26 cellular contexts compared by ENCODE assay signal in the genomic region with DNA sequence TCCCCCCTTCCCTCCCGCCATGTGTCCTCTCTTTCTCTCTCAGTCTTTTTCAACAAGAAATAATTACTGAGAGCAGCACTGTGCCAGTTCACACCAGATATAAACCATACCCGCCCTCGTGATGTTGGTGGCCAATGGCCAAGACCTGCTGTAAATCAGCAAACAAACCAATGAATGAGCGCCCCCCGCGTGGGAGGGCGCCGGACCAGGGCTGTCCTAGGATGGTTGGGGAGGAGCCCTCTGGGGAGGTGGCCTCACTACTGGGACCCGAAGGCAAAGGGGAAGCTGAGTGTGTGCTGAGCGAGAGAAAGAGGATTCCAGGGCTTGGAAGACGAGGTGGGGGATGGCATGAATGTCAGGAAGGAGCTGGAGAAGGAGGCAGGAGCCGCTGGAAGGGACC. TPM values are rescaled to one million over a fixed set of nuclear protein-coding genes. Genes with fewer than 3 reads are reported as not detected.
DNase-seq lines count a peak whose midpoint lies in the region; ATAC-seq, FAIRE-seq and TF ChIP-seq lines count a peak whose summit lies in the region.
"Had no signal": no experiment of that assay in that cellular context is flagged by ENCODE, and none has a peak within 500 bp of the region (broad histone marks: within the 10 kb centered on the region; RNA-seq: fewer than 3 reads in every experiment).

No MANE protein-coding gene starts in this region.

- peaks cover 17% of the 10 kb centered on the region for H3K27me3 Mint-ChIP-seq in activated naive CD8-positive, alpha-beta T cell treated with anti-CD3 and anti-CD28 coated beads, Interleukin-2, amount 50 U/mL, for 24 hours

- no peak overlapping the region for H3K4me2 ChIP-seq in K562 (ENCODE audit: insufficient read depth, low read length)

- H3K27ac ChIP-seq in K562 (ENCODE audit: extremely low read depth, low read depth, low read length): no peak overlapping the region
- H3K27ac ChIP-seq: 22Rv1, psoas muscle, spleen had no signal

- BruUV-seq in K562 (replicated peaks; lab: Mats Ljungman, UMichigan): no TSS peak

- H3K79me2 ChIP-seq in K562 (ENCODE audit: control insufficient read depth, insufficient read depth, low read length): no peaks in the 10 kb centered on the region

- peak; percentile 35 for DNase-seq in DMS 273 (lab: John Stamatoyannopoulos, UW; ENCODE audit: unreplicated experiment)
- no peak for DNase-seq in DMS 273 treated with DMSO at 0.1 percent for 48 hours (lab: John Stamatoyannopoulos, UW)
- DNase-seq in NCI-H2081 treated with DMSO at 0.1 percent for 48 hours (lab: John Stamatoyannopoulos, UW): peak; percentile 51
- DNase-seq in K562 (ENCODE audit: extremely low read depth in 1 of 4, low spot score in 3 of 4): no peak
- peak; percentile 24 for DNase-seq in renal cortical epithelial cell (ENCODE audit: low read depth)
- no peak for DNase-seq in activated naive CD8-positive, alpha-beta T cell treated with anti-CD3 and anti-CD28 coated beads, Interleukin-2, amount 50 U/mL, for 24 hours
- no peak for DNase-seq in effector CD4-positive, alpha-beta T cell
- no peak for DNase-seq in DMS114 treated with DMSO at 0.1 percent for 48 hours (lab: John Stamatoyannopoulos, UW; ENCODE audit: unreplicated experiment)
- DNase-seq: activated CD4-positive, alpha-beta T cell treated with anti-CD3 and anti-CD28 coated beads for 48 hours; activated naive CD8-positive, alpha-beta T cell treated with anti-CD3 and anti-CD28 coated beads for 36 hours; AML-193; NCI-H1436 treated with DMSO at 0.1 percent for 48 hours; NCI-H510A; spleen; stimulated activated CD4-positive, alpha-beta T cell treated with anti-CD3 and anti-CD28 coated beads, Interleukin-4, amount 100 ng/mL, for 4 hours had no signal

- TF ChIP-seq CTCF in K562 (IDR thresholded peaks at IDR 0.05 in 2 of 3, conservative IDR thresholded peaks at IDR 0.05 in 1 of 3; ENCODE audit: insufficient read depth in 2 of 3, low read depth in 1 of 3, low read length in 3 of 3): no peak

- POLR2A ChIA-PET in K562 (lab: Yijun Ruan, JAX): interaction anchor here (1.0 to 1.1 kb wide), 2 partner anchors 18 to 29 kb away, joined by 3 read pairs; no protein-coding TSS in a partner anchor

- ATAC-seq in K562: peak; percentile 28; the same call in 1 of the 3 replicates
- no peak for ATAC-seq in activated naive CD8-positive, alpha-beta T cell treated with anti-CD3 and anti-CD28 coated beads, Interleukin-2, amount 50 U/mL, for 24 hours
- ATAC-seq: HepG2, left lobe of liver, psoas muscle, Right ventricle myocardium inferior had no signal

- TF ChIP-seq EP300 in K562 (IDR thresholded peaks at IDR 0.05; ENCODE audit: low read length): no peak

- H3K27me3 ChIP-seq in K562 (ENCODE audit: control insufficient read depth in 2 of 2, insufficient read depth in 2 of 2, low read length in 2 of 2): peaks cover 20 to 33% of the 10 kb centered on the region in 2 experiments; a peak in 3 of 5 replicates

- WGBS in K562 (ENCODE audit: insufficient coverage, low coverage, missing lambda C conversion rate): under 1% methylated on average over 12 of the region's 12 CpGs

- H3K4me1 ChIP-seq in K562 (replicated peaks in 1 of 2; ENCODE audit: control insufficient read depth in 2 of 2, insufficient read depth in 2 of 2, low read length in 2 of 2): no peaks in the 10 kb centered on the region
- H3K4me1 ChIP-seq: psoas muscle, spleen had no signal

- H3K27ac Mint-ChIP-seq in activated naive CD8-positive, alpha-beta T cell treated with anti-CD3 and anti-CD28 coated beads, Interleukin-2, amount 50 U/mL, for 24 hours: no peak overlapping the region
- H3K27ac Mint-ChIP-seq: activated naive CD8-positive, alpha-beta T cell treated with anti-CD3 and anti-CD28 coated beads for 36 hours; activated T-helper 2 cell treated with anti-CD3 and anti-CD28 coated beads, Interferon-gamma antibody, Interleukin-2, Interleukin-4, amounts not matched to agents 10 μg/mL and 5 μg/mL and 100 μg/mL, durations not matched to agents 14 hours and 24 hours and 36 hours; type B pancreatic cell had no signal

- peaks cover 8% of the 10 kb centered on the region for H3K9me3 Mint-ChIP-seq in activated naive CD8-positive, alpha-beta T cell treated with anti-CD3 and anti-CD28 coated beads, Interleukin-2, amount 50 U/mL, for 24 hours

- H3K36me3 Mint-ChIP-seq in activated naive CD8-positive, alpha-beta T cell treated with anti-CD3 and anti-CD28 coated beads, Interleukin-2, amount 50 U/mL, for 24 hours (ENCODE audit: low read depth): no peaks in the 10 kb centered on the region
- H3K36me3 Mint-ChIP-seq: activated naive CD8-positive, alpha-beta T cell treated with anti-CD3 and anti-CD28 coated beads for 36 hours; type B pancreatic cell had no signal

- TF ChIP-seq POLR2A in K562 (conservative IDR thresholded peaks at IDR 0.05): no peak

- no peaks in the 10 kb centered on the region for H3K36me3 ChIP-seq in K562 (ENCODE audit: control insufficient read depth, insufficient read depth, low read length)
- H3K36me3 ChIP-seq: spleen had no signal

- no peaks in the 10 kb centered on the region for H3K9me3 ChIP-seq in K562 (replicated peaks; ENCODE audit: control insufficient read depth, insufficient read depth, low read depth, low read length)

- H3K4me1 Mint-ChIP-seq in activated naive CD8-positive, alpha-beta T cell treated with anti-CD3 and anti-CD28 coated beads, Interleukin-2, amount 50 U/mL, for 24 hours: no peaks in the 10 kb centered on the region
- H3K4me1 Mint-ChIP-seq: activated naive CD8-positive, alpha-beta T cell treated with anti-CD3 and anti-CD28 coated beads for 36 hours had no signal

- no peak for FAIRE-seq in K562 (lab: Jason Lieb, UNC)
- FAIRE-seq: endometrium, HepG2 had no signal

- CTCF ChIA-PET in K562 (lab: Yijun Ruan, JAX; ENCODE audit: low intra/inter-chr PET ratio): no interaction called here

- no peaks in the 10 kb centered on the region for H4K20me1 ChIP-seq in K562 (replicated peaks; ENCODE audit: control insufficient read depth, insufficient read depth, low read length)

- H3K4me3 Mint-ChIP-seq in activated naive CD8-positive, alpha-beta T cell treated with anti-CD3 and anti-CD28 coated beads, Interleukin-2, amount 50 U/mL, for 24 hours: no peak overlapping the region
- H3K4me3 Mint-ChIP-seq: activated naive CD8-positive, alpha-beta T cell treated with anti-CD3 and anti-CD28 coated beads for 36 hours; neural crest cell; type B pancreatic cell had no signal

- no peaks in the 10 kb centered on the region for H3K9me1 ChIP-seq in K562 (ENCODE audit: control insufficient read depth, insufficient read depth, low read length)

- intact Hi-C loops in K562 (cut with micrococcal nuclease): no loop called here

- H2AFZ ChIP-seq in K562 (ENCODE audit: low read depth, low read length): no peak overlapping the region

- in situ Hi-C loops in K562 (cut with MboI): no loop called here

- no peak for TF ChIP-seq RAD21 in K562 (CRISPR knock-in tag; conservative IDR thresholded peaks at IDR 0.05 in 1 of 2, IDR thresholded peaks at IDR 0.05 in 1 of 2)

- H3K9ac ChIP-seq in K562 (ENCODE audit: insufficient read depth in 1 of 2, low read depth in 2 of 2, low read length in 2 of 2): no peak overlapping the region

- H3K4me3 ChIP-seq in K562: no peak overlapping the region
- H3K4me3 ChIP-seq: psoas muscle, spleen had no signal

TF ChIP-seq in K562, 482 proteins besides CTCF, POLR2A, EP300 and RAD21:
- no peak for TF ChIP-seq RBM25 (IDR thresholded peaks at IDR 0.05; ENCODE audit: low read depth, low read length, severe bottlenecking)
- no peak for TF ChIP-seq ZNF316 (IDR thresholded peaks at IDR 0.05)

RNA-seq across cellular contexts. Expression of gene BARHL1, which starts 51.2 kb away (rescaled TPM):
- total RNA-seq in K562 (2011; cell fraction: chromatin; rRNA removed; ENCODE audit: low replicate concordance): not detected in 2 replicates
- total RNA-seq in K562 (2011; cell fraction: nucleolus; rRNA removed): not detected in 2 replicates
- total RNA-seq in K562 (2011; cell fraction: nucleoplasm; rRNA removed): not detected in 2 replicates
- total RNA-seq in K562 (2014; rRNA removed) (not detected in 2 replicates), K562 (2014; rRNA removed; fragmentation: Illumina TruSeq; extraction: Trizol) (not detected in 2 replicates), K562 (2015; rRNA removed; fragmentation: Illumina TruSeq; extraction: Trizol) (not detected in 2 replicates), K562 (2021) (not detected in 2 replicates), renal cortical epithelial cell (not detected in 2 replicates)
- polyA plus RNA-seq in K562 (2011; rRNA removed) (not detected in 2 replicates), K562 (2014; fragmentation: Illumina TruSeq; extraction: Trizol) (not detected in 2 replicates), K562 (2014; fragmentation: Nextera tagmentation; extraction: Ambion mirVana) (not detected), K562 (2014; rRNA removed) (not detected in 2 replicates)
- polyA plus RNA-seq in K562 (2011; cell fraction: cytosol; rRNA removed): not detected in 2 replicates
- polyA plus RNA-seq in K562 (2011; cell fraction: nucleus; rRNA removed): not detected in 2 replicates
- polyA plus RNA-seq in K562 (2012): 0.07 TPM in 1 of 2 replicates, not detected in the other
- polyA minus RNA-seq in K562 (2011; rRNA and poly(A)+ RNA removed): not detected in 2 replicates
- polyA minus RNA-seq in K562 (2011; cell fraction: cytosol; rRNA and poly(A)+ RNA removed): not detected in 2 replicates
- not detected in 2 replicates for polyA minus RNA-seq in K562 (2011; cell fraction: nucleus; rRNA and poly(A)+ RNA removed)
- total RNA-seq: activated naive CD8-positive, alpha-beta T cell treated with anti-CD3 and anti-CD28 coated beads for 36 hours; activated T-helper 2 cell treated with anti-CD3 and anti-CD28 coated beads, Interferon-gamma antibody, Interleukin-2, Interleukin-4, amounts not matched to agents 10 μg/mL and 5 μg/mL and 100 μg/mL, durations not matched to agents 14 hours and 24 hours and 36 hours; G401; HepG2; left lobe of liver; neural crest cell; OCI-LY7; psoas muscle; Right ventricle myocardium inferior; spleen had no signal
- polyA plus RNA-seq: HepG2, psoas muscle, spleen had no signal

Comparison
In these comparisons a context has a peak if more than half of its experiments do, and no peak if none do; other contexts are left out.
1. DNase-seq: peak in DMS 273 (single experiment), NCI-H2081 treated with DMSO at 0.1 percent for 48 hours (single experiment) and renal cortical epithelial cell (single experiment); none in DMS 273 treated with DMSO at 0.1 percent for 48 hours (single experiment), K562 (0 of 4), activated naive CD8-positive, alpha-beta T cell treated with anti-CD3 and anti-CD28 coated beads, Interleukin-2, amount 50 U/mL, for 24 hours (single experiment), effector CD4-positive, alpha-beta T cell (single experiment) and DMS114 treated with DMSO at 0.1 percent for 48 hours (single experiment).